Comparison of ENCODE assay signal across 15 cellular contexts in the genomic region with DNA sequence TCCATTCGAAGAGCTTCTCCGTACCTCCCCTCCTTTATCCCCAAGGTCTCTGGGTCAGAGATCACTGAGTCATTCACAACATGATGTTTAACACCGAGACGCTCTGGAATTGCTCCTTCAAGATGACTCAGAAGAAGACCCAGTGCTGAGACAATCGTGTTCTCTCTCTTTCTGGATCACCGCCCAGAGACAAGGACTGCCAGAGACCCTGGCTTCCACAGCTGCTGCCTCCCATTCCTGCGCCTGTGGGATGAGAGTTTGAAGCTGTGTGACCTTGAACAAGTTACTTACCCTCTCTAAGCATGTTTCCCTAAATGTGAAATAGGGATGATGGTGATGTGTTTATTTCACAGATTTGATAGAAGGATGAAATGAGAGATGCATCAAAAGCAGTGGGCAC. TPM values are rescaled to one million over a fixed set of nuclear protein-coding genes. Genes with fewer than 3 reads are reported as not detected.
"Had no signal": no experiment of that assay in that cellular context is flagged by ENCODE, and none has a peak within 500 bp of the region (broad histone marks: within the 10 kb centered on the region; RNA-seq: fewer than 3 reads in every experiment).

No MANE protein-coding gene starts in this region.

RNA-seq across cellular contexts. Expression of a gene that starts 38.8 kb away (rescaled TPM):
- total RNA-seq: activated B cell treated with CpG ODN at 0.5 μM for 24 hours; activated CD8-positive, alpha-beta T cell treated with anti-CD3 and anti-CD28 coated beads for 36 hours; cerebellum; dermis microvascular lymphatic vessel endothelial cell; foreskin keratinocyte; left colon; lower lobe of right lung; neural crest cell; osteoblast; psoas muscle; right lobe of liver; stomach; T-helper 17 cell; thoracic aorta; upper lobe of right lung had no signal
- polyA plus RNA-seq: foreskin keratinocyte, psoas muscle, stomach had no signal
